9 cellular contexts compared by ENCODE assay signal in the genomic region with DNA sequence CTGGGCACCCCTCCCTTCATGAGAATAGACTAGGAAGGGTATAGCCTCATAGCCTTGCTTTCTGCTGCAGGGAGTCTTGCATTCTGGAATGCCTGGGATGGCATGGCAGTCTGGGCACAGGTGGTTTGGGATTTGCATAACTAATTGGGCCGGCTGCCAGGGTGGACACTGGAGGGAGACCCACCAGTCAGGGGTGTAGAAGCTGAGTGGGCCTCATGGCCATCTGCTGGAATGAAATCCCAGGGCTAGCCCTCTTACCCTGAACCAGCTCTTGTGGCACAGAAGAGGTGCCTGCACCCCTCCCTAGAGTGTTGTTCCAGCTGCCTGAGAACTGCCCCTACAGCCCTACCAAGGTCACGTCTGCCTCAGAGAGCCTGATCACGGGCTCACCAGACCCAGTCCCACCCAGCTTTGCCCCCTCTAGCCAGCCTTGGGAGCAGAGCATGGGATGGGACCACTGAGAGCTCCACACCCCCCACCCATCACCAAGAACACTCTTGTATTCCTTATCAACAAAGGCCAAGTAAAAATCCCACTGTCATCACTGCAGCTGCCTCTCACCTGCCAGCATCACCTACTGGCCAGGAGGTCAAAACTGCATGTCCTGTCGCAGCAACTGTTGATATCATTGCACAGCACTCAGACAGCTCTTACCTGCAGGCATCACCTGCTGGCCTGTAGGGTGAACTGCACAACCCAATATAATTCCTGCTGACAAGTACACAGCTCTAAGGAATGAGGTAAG.
DNase-seq lines count a peak whose midpoint lies in the region; ATAC-seq and TF ChIP-seq lines count a peak whose summit lies in the region.
"Had no signal": no experiment of that assay in that cellular context is flagged by ENCODE, and none has a peak within 500 bp of the region (broad histone marks: within the 10 kb centered on the region; RNA-seq: fewer than 3 reads in every experiment).

No MANE protein-coding gene starts in this region.

- 97% methylated on average over 4 of the region's 4 CpGs for WGBS in esophagus muscularis mucosa

- peaks cover 11% of the 10 kb centered on the region for H3K4me1 Mint-ChIP-seq in CD14-positive monocyte

- H3K4me3 ChIP-seq in brain microvascular endothelial cell (ENCODE audit: low read depth, low read length) (no peak overlapping the region), left lung (no peak overlapping the region), esophagus muscularis mucosa (no peak overlapping the region)

- no peak for DNase-seq in CD14-positive monocyte (ENCODE audit: low spot score)
- DNase-seq in HPDE6-E6E7 (ENCODE audit: extremely low spot score): peak; percentile 5
- no peak for DNase-seq in brain microvascular endothelial cell
- peak in 1 of 2 donors; percentile 25 for DNase-seq in left lung
- DNase-seq in esophagus muscularis mucosa (ENCODE audit: extremely low spot score): no peak
- DNase-seq in MV-4-11 (lab: John Stamatoyannopoulos, UW): no peak
- DNase-seq in NCI-H1694 (lab: John Stamatoyannopoulos, UW): no peak
- DNase-seq: NCI-H1436 treated with DMSO at 0.1 percent for 48 hours had no signal

- H3K27me3 ChIP-seq in brain microvascular endothelial cell (replicated peaks) (no peaks in the 10 kb centered on the region), left lung (no peaks in the 10 kb centered on the region), esophagus muscularis mucosa (no peaks in the 10 kb centered on the region)

- H3K4me1 ChIP-seq in left lung (no peaks in the 10 kb centered on the region), esophagus muscularis mucosa (no peaks in the 10 kb centered on the region)

- H3K27me3 Mint-ChIP-seq in CD14-positive monocyte (ENCODE audit: low read depth in 3 of 3): no peaks in the 10 kb centered on the region

- H3K36me3 ChIP-seq in brain microvascular endothelial cell (replicated peaks) (peaks cover 4% of the 10 kb centered on the region), left lung (peaks cover 0 to 34% of the 10 kb centered on the region in 2 donors), esophagus muscularis mucosa (peaks cover 7 to 52% (median 34%) of the 10 kb centered on the region in 4 donors)

- in situ Hi-C loops in brain microvascular endothelial cell (cut with HindIII; ENCODE audit: low pct_ligation_motif_present, low sequenced_read_pairs): no loop called here

- peak; percentile 20 for TF ChIP-seq CTCF in CD14-positive monocyte (IDR thresholded peaks at IDR 0.05)
- TF ChIP-seq CTCF in brain microvascular endothelial cell (IDR thresholded peaks at IDR 0.05; ENCODE audit: low read depth, low read length, missing control alignments): peak; percentile 72
- TF ChIP-seq CTCF in left lung (IDR thresholded peaks at IDR 0.05): peak; percentile 40 to 47
- peak in 1 of 3 experiments; percentile 22 for TF ChIP-seq CTCF in esophagus muscularis mucosa (IDR thresholded peaks at IDR 0.05)

- H3K9me3 ChIP-seq in left lung: peaks cover 0 to 26% of the 10 kb centered on the region in 2 donors
- H3K9me3 ChIP-seq in esophagus muscularis mucosa: peaks cover 0 to 23% (median 16%) of the 10 kb centered on the region in 4 donors

- H3K27ac Mint-ChIP-seq in CD14-positive monocyte: peak overlapping the region in 1 of 7 donors; percentile 13

- H3K4me3 Mint-ChIP-seq in CD14-positive monocyte: no peak overlapping the region

- peaks cover 0 to 1% of the 10 kb centered on the region in 2 donors for H3K36me3 Mint-ChIP-seq in CD14-positive monocyte

- H3K9me3 Mint-ChIP-seq in CD14-positive monocyte: peaks cover 13 to 27% (median 22%) of the 10 kb centered on the region in 7 donors

- TF ChIP-seq EP300 in esophagus muscularis mucosa (IDR thresholded peaks at IDR 0.05): no peak

- TF ChIP-seq POLR2A in esophagus muscularis mucosa (IDR thresholded peaks at IDR 0.05; ENCODE audit: low read depth): no peak

- no peak overlapping the region for H3K27ac ChIP-seq in brain microvascular endothelial cell
- H3K27ac ChIP-seq in left lung: no peak overlapping the region
- H3K27ac ChIP-seq in esophagus muscularis mucosa (replicated peaks in 1 of 4): no peak overlapping the region

- ATAC-seq in left lung: peak; percentile 95
- no peak for ATAC-seq in GM18517 (IDR thresholded peaks at IDR 0.05; ENCODE audit: unreplicated experiment)

- intact Hi-C loops in CD14-positive monocyte (cut with micrococcal nuclease) (no loop called here), left lung (cut with DNase I) (no loop called here), esophagus muscularis mucosa (cut with DNase I) (no loop called here)
